Comparison of ENCODE assay signal across 2 cellular contexts in genomic region chr15:66611257-66612053, GRCh38.
TF ChIP-seq lines count a peak whose summit lies in the region.

No MANE protein-coding gene starts in this region.

TF ChIP-seq in IMR-90, 13 proteins besides CTCF, POLR2A, EP300 and RAD21:
- TF ChIP-seq USF2 (IDR thresholded peaks at IDR 0.05; ENCODE audit: low read depth, low read length) (no peak), BHLHE40 (IDR thresholded peaks at IDR 0.05; ENCODE audit: low read depth, low read length) (no peak), MAFK (IDR thresholded peaks at IDR 0.05; ENCODE audit: low read depth, low read length) (no peak), MAZ (IDR thresholded peaks at IDR 0.05; ENCODE audit: borderline replicate concordance, low read depth, low read length) (no peak), CHD1 (IDR thresholded peaks at IDR 0.05; ENCODE audit: low read depth, low read length) (no peak), RFX5 (IDR thresholded peaks at IDR 0.05; ENCODE audit: low read depth, low read length) (no peak), MXI1 (IDR thresholded peaks at IDR 0.05; ENCODE audit: borderline replicate concordance, low read depth, low read length) (no peak), FOS (IDR thresholded peaks at IDR 0.05; ENCODE audit: low read depth, low read length) (no peak), SMC3 (IDR thresholded peaks at IDR 0.05; ENCODE audit: low read depth, low read length) (no peak), NFE2L2 (IDR thresholded peaks at IDR 0.05; ENCODE audit: low read depth, low read length) (no peak), RCOR1 (IDR thresholded peaks at IDR 0.05; ENCODE audit: insufficient replicate concordance, low read length) (no peak), ELK1 (IDR thresholded peaks at IDR 0.05; ENCODE audit: borderline replicate concordance, low read depth, low read length) (no peak)

TF ChIP-seq in K562, 482 proteins besides CTCF, POLR2A, EP300 and RAD21:
- TF ChIP-seq POLR2G (IDR thresholded peaks at IDR 0.05; ENCODE audit: low read depth, low read length) (peak; percentile 45; the same call in 1 of the 2 replicates), ZNF24 (IDR thresholded peaks at IDR 0.05) (peak; percentile 98), BRF2 (IDR thresholded peaks at IDR 0.05; ENCODE audit: borderline replicate concordance, insufficient read depth, insufficient read length) (no peak), ZNF695 (CRISPR knock-in tag; IDR thresholded peaks at IDR 0.05) (no peak)
